ENCODE assay signal across 8 cellular contexts in the genomic region with DNA sequence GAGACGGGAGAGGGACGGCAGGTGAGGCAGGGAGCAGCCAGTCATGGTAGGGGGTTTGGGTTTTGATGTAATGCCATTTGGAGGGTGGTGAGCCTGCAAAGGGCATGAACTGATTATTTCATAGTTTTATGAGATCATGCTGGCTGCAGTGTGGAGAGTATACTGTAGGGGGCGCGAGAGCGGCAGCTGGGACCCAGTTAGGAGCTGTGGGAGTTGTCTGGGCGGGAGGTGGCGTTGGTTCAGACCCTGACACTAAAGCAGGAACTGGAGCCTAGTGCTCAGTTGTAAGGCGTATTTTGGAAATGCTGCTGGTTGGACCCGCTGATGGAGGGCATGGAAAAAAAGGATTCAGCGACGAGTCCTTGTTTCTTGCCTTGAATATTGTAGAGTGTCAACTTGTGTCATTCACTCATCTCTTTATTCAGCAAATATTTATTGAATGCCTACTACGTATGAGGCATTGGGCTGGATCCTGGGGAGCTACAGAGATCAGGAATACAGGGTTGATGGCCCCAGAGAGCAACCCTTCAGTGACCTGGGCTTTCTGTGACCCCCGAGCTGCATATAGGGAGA. TPM values are rescaled to one million over a fixed set of nuclear protein-coding genes. Genes with fewer than 3 reads are reported as not detected.
DNase-seq lines count a peak whose midpoint lies in the region; ATAC-seq and TF ChIP-seq lines count a peak whose summit lies in the region.

No MANE protein-coding gene starts in this region.

- H3K9me3 Mint-ChIP-seq in endodermal cell = no peaks in the 10 kb centered on the region

- H3K27me3 ChIP-seq in endodermal cell (ENCODE audit: control insufficient read depth, insufficient read depth, low read length, poor library complexity, severe bottlenecking) = no peaks in the 10 kb centered on the region

- DNase-seq in NK-92 treated with Interleukin-12 subunit alpha and Interleukin-12 subunit beta, amount 100 ng/mL, for 24 hours (lab: John Stamatoyannopoulos, UW) = peak; percentile 70
- peak; percentile 59 to 86 (median 82) for DNase-seq in activated CD8-positive, alpha-beta memory T cell treated with anti-CD3 and anti-CD28 coated beads for 48 hours (ENCODE audit: low read depth in 2 of 3, low spot score in 2 of 3)
- DNase-seq in endodermal cell (peak; percentile 96), mucosa of gallbladder (ENCODE audit: low spot score) (peak; percentile 93)
- DNase-seq in stimulated activated CD8-positive, alpha-beta memory T cell treated with anti-CD3 and anti-CD28 coated beads, Interleukin-7, amount 100 ng/mL, for 24 hours (ENCODE audit: low read depth) = peak; percentile 76

- no peak overlapping the region for H3K27ac Mint-ChIP-seq in endodermal cell

- peak; percentile 96 for TF ChIP-seq CTCF in GM12874 (IDR thresholded peaks at IDR 0.05; ENCODE audit: insufficient read depth, low read depth, low read length)
- TF ChIP-seq CTCF in endodermal cell (conservative IDR thresholded peaks at IDR 0.05) = peak; percentile 96

- H3K36me3 ChIP-seq in endodermal cell (ENCODE audit: control insufficient read depth, insufficient read depth, low read length) = no peaks in the 10 kb centered on the region

- no peak overlapping the region for H3K27ac ChIP-seq in endodermal cell (ENCODE audit: low read depth, low read length)

- H3K4me1 ChIP-seq in endodermal cell (ENCODE audit: control insufficient read depth, insufficient read depth, low read length) = no peaks in the 10 kb centered on the region

- H3K4me3 ChIP-seq in endodermal cell (ENCODE audit: low read length) = no peak overlapping the region

- no peaks in the 10 kb centered on the region for H3K27me3 Mint-ChIP-seq in endodermal cell (ENCODE audit: insufficient read depth)

- no peak overlapping the region for H3K9ac ChIP-seq in endodermal cell (ENCODE audit: extremely low read depth, low read length, poor library complexity, severe bottlenecking)

- H3K36me3 Mint-ChIP-seq in endodermal cell (ENCODE audit: low read depth) = no peaks in the 10 kb centered on the region

- WGBS in endodermal cell (ENCODE audit: insufficient coverage in 1 of 2, insufficient read length in 1 of 2), 2 experiments = 14 to 25% methylated on average over 7 to 13 of the region's 13 CpGs

- no peaks in the 10 kb centered on the region for H3K4me1 Mint-ChIP-seq in endodermal cell

- H3K9me3 ChIP-seq in endodermal cell (ENCODE audit: control insufficient read depth, low read length) = no peaks in the 10 kb centered on the region

- ATAC-seq in HG02885 (IDR thresholded peaks at IDR 0.05; ENCODE audit: poor library complexity, unreplicated experiment) (peak; percentile 83), HG03025 (IDR thresholded peaks at IDR 0.05; ENCODE audit: low FRiP score, unreplicated experiment) (no peak)

- H3K4me3 Mint-ChIP-seq in endodermal cell = no peak overlapping the region

RNA-seq across cellular contexts. Expression of a gene that starts 23.7 kb away (rescaled TPM):
- total RNA-seq in endodermal cell (10 to 100 TPM; 11.0 to 12.1 TPM), mucosa of gallbladder (14.8 TPM)
- 9.1 TPM for polyA plus RNA-seq in endodermal cell (2013, experiment 1 of 2)
- polyA plus RNA-seq in endodermal cell (2013, experiment 2 of 2) = 6.2 TPM
